ENCODE assay signal across 17 cellular contexts in the genomic region with DNA sequence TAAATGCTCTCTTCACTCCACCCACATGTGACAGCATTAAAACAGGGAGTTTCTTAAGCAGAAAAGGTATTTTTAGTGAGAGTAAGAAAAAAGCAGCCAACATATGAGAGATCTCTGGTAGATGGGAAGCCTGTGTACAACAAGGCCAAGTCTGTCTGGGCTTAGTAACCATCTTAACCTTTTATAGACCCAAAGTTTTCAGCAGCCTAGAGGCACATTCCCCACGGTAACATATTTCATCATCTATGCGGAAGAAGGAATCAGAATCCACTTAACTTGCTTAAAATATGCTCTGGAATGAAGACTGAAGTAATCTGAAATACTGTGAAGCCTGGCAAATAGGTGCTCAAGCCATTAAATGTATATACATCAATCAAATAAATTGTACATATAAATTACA.
DNase-seq lines count a peak whose midpoint lies in the region; ATAC-seq, FAIRE-seq and TF ChIP-seq lines count a peak whose summit lies in the region.
"Had no signal": no experiment of that assay in that cellular context is flagged by ENCODE, and none has a peak within 500 bp of the region (broad histone marks: within the 10 kb centered on the region; RNA-seq: fewer than 3 reads in every experiment).

No MANE protein-coding gene starts in this region.

- no peaks in the 10 kb centered on the region for H3K9me3 ChIP-seq in GM23248 (ENCODE audit: low read depth)
- no peaks in the 10 kb centered on the region for H3K9me3 ChIP-seq in keratinocyte (ENCODE audit: control insufficient read depth, low read depth, low read length)
- H3K9me3 ChIP-seq in trophoblast cell (ENCODE audit: insufficient read depth, low read depth, low read length) = no peaks in the 10 kb centered on the region
- no peaks in the 10 kb centered on the region for H3K9me3 ChIP-seq in tibial artery
- H3K9me3 ChIP-seq in mucosa of descending colon = no peaks in the 10 kb centered on the region

- no peaks in the 10 kb centered on the region for H3K9me2 ChIP-seq in GM23248 (ENCODE audit: insufficient read depth)

- H3K4me1 ChIP-seq in GM23248 (ENCODE audit: insufficient read depth) = no peaks in the 10 kb centered on the region
- H3K4me1 ChIP-seq in keratinocyte (ENCODE audit: control insufficient read depth, extremely low read depth, insufficient read depth, low read length) = no peaks in the 10 kb centered on the region
- H3K4me1 ChIP-seq in trophoblast cell (ENCODE audit: control insufficient read depth in 1 of 2, insufficient read depth in 2 of 2, low read length in 2 of 2) = no peaks in the 10 kb centered on the region
- peaks cover 0 to 57% (median 12%) of the 10 kb centered on the region in 4 donors for H3K4me1 ChIP-seq in tibial artery
- no peaks in the 10 kb centered on the region for H3K4me1 ChIP-seq in mucosa of descending colon (ENCODE audit: low read depth)

- H3K23ac ChIP-seq in trophoblast cell (ENCODE audit: low read length) = no peak overlapping the region

- H3K4me2 ChIP-seq in GM23248 (ENCODE audit: unreplicated experiment) (no peak overlapping the region), keratinocyte (ENCODE audit: control insufficient read depth, extremely low read depth, insufficient read depth, low read depth, low read length) (no peak overlapping the region), trophoblast cell (ENCODE audit: low read length) (no peak overlapping the region)

- no peak overlapping the region for H2BK12ac ChIP-seq in trophoblast cell (ENCODE audit: low read length)

- H4K12ac ChIP-seq in trophoblast cell (ENCODE audit: low read depth, low read length) = no peak overlapping the region

- no peaks in the 10 kb centered on the region for H3K9me1 ChIP-seq in keratinocyte (ENCODE audit: control insufficient read depth, extremely low read depth, insufficient read depth, low read length)

- H3F3A ChIP-seq in GM23248 (ENCODE audit: insufficient read depth) = no peaks in the 10 kb centered on the region

- H3K27me3 Mint-ChIP-seq in activated T-cell treated with anti-CD3 and anti-CD28 coated beads, Interleukin-2, amount 50 U/mL, for 4 hours (ENCODE audit: low read depth) = peaks cover 4% of the 10 kb centered on the region
- H3K27me3 Mint-ChIP-seq: B cell; CD4-positive, alpha-beta T cell had no signal

- in situ Hi-C loops in GM23248 (cut with MboI) = no loop called here

- peak; percentile 3 for DNase-seq in GM23248
- DNase-seq in keratinocyte (ENCODE audit: low read depth, low spot score) = no peak
- peak; percentile 4 to 66 for DNase-seq in trophoblast cell
- no peak for DNase-seq in tibial artery
- DNase-seq in mucosa of descending colon = no peak
- no peak for DNase-seq in activated T-cell treated with anti-CD3 and anti-CD28 coated beads, Interleukin-2, amount 50 U/mL, for 4 hours
- DNase-seq: C1 segment of cervical spinal cord; CD4-positive, alpha-beta T cell; DMS153; DMS79 treated with DMSO at 0.1 percent for 48 hours; GF-D8; GOT3; H9; IMR-90 had no signal

- H4K20me1 ChIP-seq in GM23248 (ENCODE audit: insufficient read depth) (no peaks in the 10 kb centered on the region), keratinocyte (ENCODE audit: control insufficient read depth, extremely low read depth, insufficient read depth, low read length) (no peaks in the 10 kb centered on the region)

- no peak for FAIRE-seq in keratinocyte (lab: Jason Lieb, UNC)
- FAIRE-seq: A204.1 had no signal

- no peak overlapping the region for H2AK5ac ChIP-seq in trophoblast cell (ENCODE audit: low read length)

- no peaks in the 10 kb centered on the region for H3K79me1 ChIP-seq in trophoblast cell (ENCODE audit: low read length)

- no peak for ATAC-seq in mucosa of descending colon
- no peak for ATAC-seq in GM21723 (IDR thresholded peaks at IDR 0.05; ENCODE audit: unreplicated experiment)
- ATAC-seq in activated T-cell treated with anti-CD3 and anti-CD28 coated beads, Interleukin-2, amount 50 U/mL, for 4 hours = no peak

- TF ChIP-seq CTCF in keratinocyte (optimal IDR thresholded peaks at IDR 0.05 in 1 of 3, IDR thresholded peaks at IDR 0.05 in 1 of 3, conservative IDR thresholded peaks at IDR 0.05 in 1 of 3; ENCODE audit: extremely low read depth in 1 of 3, insufficient read depth in 2 of 3, low read length in 3 of 3) = no peak
- TF ChIP-seq CTCF in tibial artery (IDR thresholded peaks at IDR 0.05) = no peak
- no peak for TF ChIP-seq CTCF in mucosa of descending colon (IDR thresholded peaks at IDR 0.05)

- no peak overlapping the region for H4K91ac ChIP-seq in trophoblast cell (ENCODE audit: low read depth, low read length)

- WGBS in GM23248 (ENCODE audit: low coverage in 1 of 2, low lambda C conversion rate in 2 of 2, missing lambda C conversion rate in 2 of 2), 2 experiments = 82 to 86% methylated on average over 2 of the region's 2 CpGs
- WGBS in trophoblast cell (ENCODE audit: extremely low coverage, insufficient coverage, insufficient read length) = no CpG with 5 or more reads among the region's 2 CpGs

- H3K27ac ChIP-seq in GM23248 (no peak overlapping the region), keratinocyte (ENCODE audit: control insufficient read depth, insufficient read depth, low read length) (no peak overlapping the region), trophoblast cell (ENCODE audit: low read depth, low read length) (no peak overlapping the region), tibial artery (peak overlapping the region; percentile 51 to 54)

- no peak overlapping the region for H2BK120ac ChIP-seq in trophoblast cell (ENCODE audit: insufficient read depth, low read length, poor library complexity)

- no peak overlapping the region for H3K14ac ChIP-seq in trophoblast cell (ENCODE audit: low read length)

- no peak overlapping the region for H3K4ac ChIP-seq in trophoblast cell (ENCODE audit: low read depth, low read length)

- H3K9ac ChIP-seq in GM23248 = no peak overlapping the region
- no peak overlapping the region for H3K9ac ChIP-seq in keratinocyte (ENCODE audit: control insufficient read depth, extremely low read depth, insufficient read depth, low read length)
- H3K9ac ChIP-seq in trophoblast cell (ENCODE audit: low read length) = no peak overlapping the region

- H3K27me3 ChIP-seq in GM23248 (replicated peaks; ENCODE audit: insufficient read depth) (no peaks in the 10 kb centered on the region), keratinocyte (ENCODE audit: control insufficient read depth, extremely low read depth, insufficient read depth, low read length) (no peaks in the 10 kb centered on the region), trophoblast cell (ENCODE audit: insufficient read depth, low read length) (no peaks in the 10 kb centered on the region), tibial artery (no peaks in the 10 kb centered on the region)

- H3K18ac ChIP-seq in trophoblast cell (ENCODE audit: low read length) = no peak overlapping the region

- no peak overlapping the region for H2BK5ac ChIP-seq in trophoblast cell (ENCODE audit: low read depth, low read length, poor library complexity)

- H3K36me3 ChIP-seq in GM23248 (ENCODE audit: low read depth) = no peaks in the 10 kb centered on the region
- no peaks in the 10 kb centered on the region for H3K36me3 ChIP-seq in keratinocyte (ENCODE audit: control insufficient read depth in 2 of 2, extremely low read depth in 1 of 2, insufficient read depth in 2 of 2, low read length in 2 of 2)
- H3K36me3 ChIP-seq in trophoblast cell (ENCODE audit: control insufficient read depth in 1 of 2, insufficient read depth in 2 of 2, low read length in 2 of 2) = no peaks in the 10 kb centered on the region
- H3K36me3 ChIP-seq in tibial artery = no peaks in the 10 kb centered on the region
- no peaks in the 10 kb centered on the region for H3K36me3 ChIP-seq in mucosa of descending colon (ENCODE audit: low read depth)

- intact Hi-C loops in tibial artery (cut with DNase I; ENCODE audit: low total_unique reads) (loop anchor here (10.0 kb wide), 1 partner anchor 496 kb away; a partner anchor contains a TSS), mucosa of descending colon (cut with DNase I, micrococcal nuclease) (no loop called here)

- H3K4me3 ChIP-seq in GM23248 (no peak overlapping the region), keratinocyte (ENCODE audit: control insufficient read depth in 2 of 3, extremely low read depth in 1 of 3, insufficient read depth in 2 of 3, low read depth in 1 of 3, low read length in 3 of 3) (no peak overlapping the region), trophoblast cell (ENCODE audit: low read depth, low read length) (no peak overlapping the region), tibial artery (no peak overlapping the region), mucosa of descending colon (no peak overlapping the region)

- H3K9me3 Mint-ChIP-seq in activated T-cell treated with anti-CD3 and anti-CD28 coated beads, Interleukin-2, amount 50 U/mL, for 4 hours = no peaks in the 10 kb centered on the region
- H3K9me3 Mint-ChIP-seq: CD4-positive, alpha-beta T cell; H9 had no signal

- no peak overlapping the region for H2AFZ ChIP-seq in GM23248
- H2AFZ ChIP-seq in keratinocyte (ENCODE audit: control insufficient read depth, low read length) = peak overlapping the region; percentile 28
- H2AFZ ChIP-seq in trophoblast cell (ENCODE audit: insufficient read depth, low read length, poor library complexity) = no peak overlapping the region

- H4K8ac ChIP-seq in trophoblast cell (ENCODE audit: low read depth, low read length) = no peak overlapping the region

- no peaks in the 10 kb centered on the region for H3K36me3 Mint-ChIP-seq in activated T-cell treated with anti-CD3 and anti-CD28 coated beads, Interleukin-2, amount 50 U/mL, for 4 hours (ENCODE audit: insufficient read depth)

- H3K79me2 ChIP-seq in GM23248 (ENCODE audit: insufficient read depth) (no peaks in the 10 kb centered on the region), keratinocyte (ENCODE audit: control insufficient read depth, insufficient read depth, low read length) (no peaks in the 10 kb centered on the region), trophoblast cell (ENCODE audit: control insufficient read depth, insufficient read depth, low read length, poor library complexity) (no peaks in the 10 kb centered on the region)

- no peaks in the 10 kb centered on the region for H3K4me1 Mint-ChIP-seq in activated T-cell treated with anti-CD3 and anti-CD28 coated beads, Interleukin-2, amount 50 U/mL, for 4 hours (ENCODE audit: low read depth)
- H3K4me1 Mint-ChIP-seq: B cell had no signal

- H3K4me3 Mint-ChIP-seq in activated T-cell treated with anti-CD3 and anti-CD28 coated beads, Interleukin-2, amount 50 U/mL, for 4 hours = no peak overlapping the region
- H3K4me3 Mint-ChIP-seq: B cell; CD4-positive, alpha-beta T cell; H9 had no signal

- dilution Hi-C loops in keratinocyte (cut with MboI; ENCODE audit: extremely low pct_ligation_motif_present, low sequenced_read_pairs) = no loop called here

Comparison
In these comparisons a context has a peak if more than half of its experiments do, and no peak if none do; other contexts are left out.
1. DNase-seq: peak in GM23248 (single experiment) and trophoblast cell (2 of 2); none in keratinocyte (single experiment), tibial artery (0 of 2), mucosa of descending colon (0 of 3) and activated T-cell treated with anti-CD3 and anti-CD28 coated beads, Interleukin-2, amount 50 U/mL, for 4 hours (single experiment).
2. H3K27ac ChIP-seq: peak in tibial artery (2 of 2); none in GM23248 (single experiment), keratinocyte (single experiment) and trophoblast cell (single experiment).